Comparison of ENCODE assay signal across 8 cellular contexts in the genomic region with DNA sequence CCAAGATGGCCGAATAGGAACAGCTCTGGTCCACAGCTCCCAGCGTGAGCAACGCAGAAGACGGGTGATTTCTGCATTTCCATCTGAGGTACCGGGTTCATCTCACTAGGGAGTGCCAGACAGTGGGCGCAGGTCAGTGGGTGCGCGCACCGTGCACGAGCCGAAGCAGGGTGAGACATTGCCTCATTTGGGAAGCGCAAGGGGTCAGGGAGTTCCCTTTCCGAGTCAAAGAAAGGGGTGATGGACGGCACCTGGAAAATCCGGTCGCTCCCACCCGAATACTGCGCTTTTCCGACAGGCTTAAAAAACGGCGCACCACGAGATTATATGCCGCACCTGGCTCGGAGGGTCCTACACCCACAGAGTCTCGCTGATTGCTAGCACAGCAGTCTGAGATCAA.
A peak's percentile ranks its signal among the peaks of the same experiment; 100 is the strongest.
DNase-seq lines count a peak whose midpoint lies in the region; ATAC-seq and TF ChIP-seq lines count a peak whose summit lies in the region.
"Not testable (repeated sequence)": the region's sequence is repeated elsewhere in the genome, so short reads cannot be mapped to it uniquely, and the experiment has no call there.

No MANE protein-coding gene starts in this region.

- H3F3A ChIP-seq in GM23338 (replicated peaks; ENCODE audit: low read depth); PC-9 (ENCODE audit: insufficient read depth, low read depth): not testable (repeated sequence)

- CTCF ChIA-PET in Caco-2 (lab: Charles Lee); PC-9 (lab: Charles Lee): not testable (repeated sequence)

- not testable (repeated sequence) for H3K4me1 Mint-ChIP-seq in Caco-2 (ENCODE audit: low read depth, unreplicated experiment); GM23338; endodermal cell; osteocyte (ENCODE audit: unreplicated experiment)

- H3K9me3 Mint-ChIP-seq in Caco-2 (ENCODE audit: unreplicated experiment); GM23338; endodermal cell; osteocyte (ENCODE audit: unreplicated experiment): not testable (repeated sequence)

- 93% methylated on average over 24 of the region's 25 CpGs; no CpG with 5 or more reads in 1 of the 2 experiments for WGBS in endodermal cell (ENCODE audit: insufficient coverage in 1 of 2, insufficient read length in 1 of 2), 2 experiments

- H3K4me2 ChIP-seq in GM23338 (0 out of 2 replicates have a peak overlapping the region, but pooled peaks have one; percentile 60), PC-9 (peak overlapping the region; percentile 31; the same call in 1 of the 2 replicates)

- POLR2A ChIA-PET in Caco-2 (lab: Charles Lee); PC-9 (lab: Charles Lee; ENCODE audit: unreplicated experiment): not testable (repeated sequence)

- H3K27ac Mint-ChIP-seq in Caco-2 (ENCODE audit: unreplicated experiment); GM23338: not testable (repeated sequence)
- H3K27ac Mint-ChIP-seq in endodermal cell (peak overlapping the region; percentile 90), osteocyte (ENCODE audit: unreplicated experiment) (peak overlapping the region; percentile 64)

- not testable (repeated sequence) for TF ChIP-seq CTCF in Caco-2 (IDR thresholded peaks at IDR 0.05; ENCODE audit: insufficient read depth in 1 of 2, low read depth in 1 of 2, low read length in 1 of 2, severe bottlenecking in 1 of 2, unreplicated experiment in 1 of 2); GM23338 (conservative IDR thresholded peaks at IDR 0.05; ENCODE audit: low read depth in 2 of 2); PC-9 (conservative IDR thresholded peaks at IDR 0.05); endodermal cell (conservative IDR thresholded peaks at IDR 0.05); osteocyte (IDR thresholded peaks at IDR 0.05)

- not testable (repeated sequence) for H3K36me3 ChIP-seq in Caco-2 (ENCODE audit: control insufficient read depth, insufficient read depth, low read length); GM23338 (ENCODE audit: insufficient read depth); PC-9 (ENCODE audit: low read depth); endodermal cell (ENCODE audit: control insufficient read depth, insufficient read depth, low read length)

- not testable (repeated sequence) for DNase-seq in Caco-2; GM23338 (ENCODE audit: low spot score); osteocyte (ENCODE audit: extremely low spot score, unreplicated experiment)
- DNase-seq in NCI-H1105 treated with DMSO at 0.1 percent for 48 hours (lab: John Stamatoyannopoulos, UW) (peak; percentile 67), NCI-H2227 (lab: John Stamatoyannopoulos, UW; ENCODE audit: unreplicated experiment) (peak; percentile 46), NCI-H748 (lab: John Stamatoyannopoulos, UW; ENCODE audit: unreplicated experiment) (peak; percentile 66), PC-9 (peak in 1 of 2 experiments; percentile 2), endodermal cell (peak; percentile 57)

- H3K9me3 ChIP-seq in Caco-2; PC-9 (ENCODE audit: insufficient read depth, low read depth); endodermal cell (ENCODE audit: control insufficient read depth, low read length): not testable (repeated sequence)

- not testable (repeated sequence) for H2AFZ ChIP-seq in GM23338, PC-9

- H3K27me3 Mint-ChIP-seq in Caco-2 (ENCODE audit: insufficient read depth, unreplicated experiment); GM23338 (ENCODE audit: insufficient read depth, low read depth, poor library complexity); endodermal cell (ENCODE audit: insufficient read depth); osteocyte (ENCODE audit: unreplicated experiment): not testable (repeated sequence)

- peak overlapping the region; percentile 54 for H3K4me3 Mint-ChIP-seq in Caco-2 (ENCODE audit: unreplicated experiment)
- H3K4me3 Mint-ChIP-seq in GM23338 = not testable (repeated sequence)
- peak overlapping the region; percentile 69 for H3K4me3 Mint-ChIP-seq in endodermal cell
- H3K4me3 Mint-ChIP-seq in osteocyte (ENCODE audit: unreplicated experiment) = peak overlapping the region; percentile 61

- H3K9me2 ChIP-seq in GM23338 (ENCODE audit: insufficient read depth); PC-9 (ENCODE audit: insufficient read depth): not testable (repeated sequence)

- H3K4me1 ChIP-seq in Caco-2; GM23338 (ENCODE audit: insufficient read depth); PC-9 (replicated peaks; ENCODE audit: insufficient read depth); endodermal cell (ENCODE audit: control insufficient read depth, insufficient read depth, low read length): not testable (repeated sequence)

- H4K20me1 ChIP-seq in GM23338 (replicated peaks; ENCODE audit: insufficient read depth); PC-9 (ENCODE audit: insufficient read depth): not testable (repeated sequence)

- ATAC-seq in GM23338 = not testable (repeated sequence)

- not testable (repeated sequence) for H3K27me3 ChIP-seq in Caco-2 (replicated peaks; ENCODE audit: control insufficient read depth, insufficient read depth, low read length); GM23338 (ENCODE audit: insufficient read depth); PC-9 (ENCODE audit: insufficient read depth, low read depth); endodermal cell (ENCODE audit: control insufficient read depth, insufficient read depth, low read length, poor library complexity, severe bottlenecking)

- intact Hi-C loops in Caco-2 (cut with micrococcal nuclease; ENCODE audit: unreplicated experiment); PC-9 (cut with micrococcal nuclease; ENCODE audit: unreplicated experiment): not testable (repeated sequence)

- not testable (repeated sequence) for H3K79me2 ChIP-seq in GM23338 (replicated peaks; ENCODE audit: insufficient read depth); PC-9 (ENCODE audit: low read depth)

- H3K4me3 ChIP-seq in Caco-2 (ENCODE audit: low read depth, low read length); endodermal cell (ENCODE audit: low read length): not testable (repeated sequence)
- H3K4me3 ChIP-seq in GM23338 (peak overlapping the region; percentile 40; the same call in 1 of the 2 replicates), PC-9 (peak overlapping the region; percentile 33; the same call in 1 of the 2 replicates)

- not testable (repeated sequence) for H3K9ac ChIP-seq in endodermal cell (ENCODE audit: extremely low read depth, low read length, poor library complexity, severe bottlenecking)

- not testable (repeated sequence) for H3K36me3 Mint-ChIP-seq in Caco-2 (ENCODE audit: insufficient read depth, unreplicated experiment); GM23338 (ENCODE audit: low read depth); endodermal cell (ENCODE audit: low read depth); osteocyte (ENCODE audit: unreplicated experiment)

- not testable (repeated sequence) for BruUV-seq in Caco-2 (replicated peaks; lab: Mats Ljungman, UMichigan); PC-9 (replicated peaks; lab: Mats Ljungman, UMichigan)

- not testable (repeated sequence) for H3K27ac ChIP-seq in GM23338 (ENCODE audit: low read depth); PC-9; endodermal cell (ENCODE audit: low read depth, low read length)
